Comparison of ENCODE assay signal across 19 cellular contexts in the genomic region with DNA sequence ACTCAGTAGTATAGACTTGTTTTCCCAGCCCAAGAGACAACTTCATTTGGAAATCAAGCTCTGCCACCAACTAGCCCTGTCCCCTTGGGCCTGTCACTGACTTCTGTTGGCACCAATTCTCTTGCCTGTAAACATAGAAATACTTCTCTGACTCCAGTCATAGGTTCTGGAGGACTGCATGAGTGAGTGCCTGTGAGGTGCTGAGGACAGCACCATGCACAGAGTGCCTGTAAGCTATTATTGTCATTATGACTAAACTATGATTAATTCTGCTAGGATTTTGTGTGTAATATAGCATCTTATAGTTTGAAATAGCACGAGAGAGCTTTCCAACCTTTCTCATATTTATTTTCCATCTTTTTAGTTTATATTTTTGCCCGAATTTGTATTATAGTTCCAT.
DNase-seq lines count a peak whose midpoint lies in the region; ATAC-seq and TF ChIP-seq lines count a peak whose summit lies in the region.
"Had no signal": no experiment of that assay in that cellular context is flagged by ENCODE, and none has a peak within 500 bp of the region (broad histone marks: within the 10 kb centered on the region; RNA-seq: fewer than 3 reads in every experiment).

No MANE protein-coding gene starts in this region.

- H3K4me3 ChIP-seq in right atrium auricular region (no peak overlapping the region), adipocyte (ENCODE audit: low read length) (no peak overlapping the region), mesendoderm (ENCODE audit: low read length) (no peak overlapping the region)

- peaks cover 0 to 5% of the 10 kb centered on the region in 2 donors for H3K9me3 ChIP-seq in right atrium auricular region
- H3K9me3 ChIP-seq in adipocyte (ENCODE audit: control insufficient read depth, low read length), result no peaks in the 10 kb centered on the region

- no peak for TF ChIP-seq CTCF in right atrium auricular region (IDR thresholded peaks at IDR 0.05)

- no peak overlapping the region for H3K56ac ChIP-seq in mesendoderm (ENCODE audit: low read length)

- ATAC-seq in Right ventricle myocardium inferior (peak; percentile 92), GM18873 (IDR thresholded peaks at IDR 0.05; ENCODE audit: low FRiP score, unreplicated experiment) (no peak), HG02852 (IDR thresholded peaks at IDR 0.05; ENCODE audit: unreplicated experiment) (no peak)

- no peak overlapping the region for H3K18ac ChIP-seq in mesendoderm (ENCODE audit: low read length)

- no peak overlapping the region for H2BK120ac ChIP-seq in mesendoderm (ENCODE audit: low read depth, low read length)

- no peak overlapping the region for H2BK5ac ChIP-seq in mesendoderm (ENCODE audit: low read length)

- no peak overlapping the region for H4K8ac ChIP-seq in mesendoderm (ENCODE audit: low read depth, low read length)

- no peak overlapping the region for H2AK5ac ChIP-seq in mesendoderm (ENCODE audit: low read length)

- H3K4me1 ChIP-seq in right atrium auricular region, result no peaks in the 10 kb centered on the region
- no peaks in the 10 kb centered on the region for H3K4me1 ChIP-seq in adipocyte (ENCODE audit: control insufficient read depth, insufficient read depth, low read length)
- no peaks in the 10 kb centered on the region for H3K4me1 ChIP-seq in mesendoderm (ENCODE audit: control insufficient read depth, low read depth, low read length)

- no peak overlapping the region for H3K9ac ChIP-seq in adipocyte (ENCODE audit: low read length)
- no peak overlapping the region for H3K9ac ChIP-seq in mesendoderm (ENCODE audit: low read length)

- no peak overlapping the region for H4K5ac ChIP-seq in mesendoderm (ENCODE audit: low read length)

- intact Hi-C loops in Right ventricle myocardium inferior (cut with DNase I), result no loop called here

- no peaks in the 10 kb centered on the region for H3K36me3 ChIP-seq in right atrium auricular region
- no peaks in the 10 kb centered on the region for H3K36me3 ChIP-seq in adipocyte (ENCODE audit: control insufficient read depth, insufficient read depth, low read length, severe bottlenecking)
- no peaks in the 10 kb centered on the region for H3K36me3 ChIP-seq in mesendoderm (ENCODE audit: control insufficient read depth, insufficient read depth, low read length)

- H3K27ac ChIP-seq in right atrium auricular region, result no peak overlapping the region
- no peak overlapping the region for H3K27ac ChIP-seq in mesendoderm (ENCODE audit: low read depth, low read length)
- H3K27ac ChIP-seq: C4-2B, epithelial cell of prostate had no signal

- no peak overlapping the region for H3K4ac ChIP-seq in mesendoderm (ENCODE audit: low read depth, low read length)

- no peak for DNase-seq in Right ventricle myocardium inferior (ENCODE audit: missing footprints)
- no peak for DNase-seq in right atrium auricular region (ENCODE audit: low spot score)
- DNase-seq in adipocyte (ENCODE audit: low read depth), result peak; percentile 31
- DNase-seq in fibroblast of peridontal ligament (ENCODE audit: extremely low read depth), result peak; percentile 24
- DNase-seq in mesendoderm, result no peak
- no peak for DNase-seq in iPS-NIHi7 (ENCODE audit: extremely low spot score)
- DNase-seq: activated CD4-positive, alpha-beta T cell treated with anti-CD3 and anti-CD28 coated beads, Interleukin-2, amount 10 ng/mL, durations not matched to agents 24 days and 14 days; activated naive CD4-positive, alpha-beta T cell; aorta; dermis blood vessel endothelial cell; mesenchymal stem cell; NCI-H1417; NCI-H2171; NCI-H82; stimulated activated CD4-positive, alpha-beta T cell treated with anti-CD3 and anti-CD28 coated beads, Interleukin-12 subunit alpha, Interleukin-12 subunit beta, amount 100 ng/mL, for 4 hours had no signal

- no peak overlapping the region for H2BK15ac ChIP-seq in mesendoderm (replicated peaks; ENCODE audit: low read depth)

- H3K79me1 ChIP-seq in mesendoderm (ENCODE audit: low read length), result no peaks in the 10 kb centered on the region

- H3K4me2 ChIP-seq in mesendoderm (ENCODE audit: low read length), result no peak overlapping the region

- no peaks in the 10 kb centered on the region for H3K27me3 ChIP-seq in right atrium auricular region
- H3K27me3 ChIP-seq in adipocyte (replicated peaks; ENCODE audit: control insufficient read depth, insufficient read depth, low read length), result no peaks in the 10 kb centered on the region
- H3K27me3 ChIP-seq in mesendoderm (ENCODE audit: insufficient read depth, low read length, poor library complexity), result no peaks in the 10 kb centered on the region

- WGBS in mesendoderm (ENCODE audit: extremely low coverage, insufficient coverage, low lambda C conversion rate), result no CpG with 5 or more reads among the region's 2 CpGs

- no peak overlapping the region for H3K23ac ChIP-seq in mesendoderm (ENCODE audit: low read length)

- no peaks in the 10 kb centered on the region for H3K79me2 ChIP-seq in mesendoderm (ENCODE audit: control insufficient read depth, insufficient read depth, low read length)

Comparison
In these comparisons a context has a peak if more than half of its experiments do, and no peak if none do; other contexts are left out.
1. DNase-seq: peak in adipocyte (single experiment) and fibroblast of peridontal ligament (single experiment); none in Right ventricle myocardium inferior (single experiment), right atrium auricular region (single experiment), mesendoderm (single experiment) and iPS-NIHi7 (single experiment).